Comparison of ENCODE assay signal across 8 cellular contexts in the genomic region with DNA sequence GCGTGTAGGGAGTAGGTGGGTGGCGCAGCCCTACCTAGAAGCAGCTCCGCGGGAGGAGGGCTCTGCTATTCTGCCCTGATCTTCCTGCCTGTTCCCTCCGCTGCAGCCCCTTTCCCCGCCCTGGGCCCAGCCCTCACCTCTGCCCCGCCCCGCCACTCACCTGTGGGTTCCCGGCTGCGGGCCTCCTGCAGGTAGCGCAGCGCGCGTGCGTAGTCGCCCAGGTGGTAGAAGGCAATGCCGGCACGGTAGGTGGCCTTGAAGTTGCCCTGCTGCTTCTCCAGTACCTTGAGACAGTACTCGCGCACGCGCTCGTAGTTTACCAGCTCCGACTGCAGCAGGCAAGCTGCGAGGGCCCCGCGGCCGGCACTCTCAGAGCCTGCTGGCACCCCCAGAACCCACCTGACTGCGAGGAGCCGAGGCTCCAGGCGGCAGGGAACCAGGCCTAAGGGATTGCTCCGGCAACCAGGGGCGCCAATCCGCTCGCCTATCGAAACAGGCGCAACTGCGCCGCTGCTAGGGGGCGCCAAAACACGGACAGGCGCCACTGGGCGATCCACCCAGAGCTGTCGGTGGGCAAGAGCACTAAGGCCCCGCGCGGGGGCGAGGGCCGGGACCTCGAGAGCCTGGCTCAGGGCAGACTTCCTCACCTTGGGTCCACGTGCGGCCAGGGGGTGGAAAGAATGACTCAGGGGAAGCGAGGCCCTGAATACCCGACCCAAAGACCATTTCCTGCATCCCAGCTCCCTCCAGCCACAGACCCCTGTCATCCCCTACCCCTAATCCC. TPM values are rescaled to one million over a fixed set of nuclear protein-coding genes. Genes with fewer than 3 reads are reported as not detected.
DNase-seq lines count a peak whose midpoint lies in the region; ATAC-seq and TF ChIP-seq lines count a peak whose summit lies in the region.

No MANE protein-coding gene starts in this region.

- peaks cover 16% of the 10 kb centered on the region for H3K27me3 ChIP-seq in fibroblast of lung (ENCODE audit: control insufficient read depth, insufficient read depth, low read length)

- no peaks in the 10 kb centered on the region for H3K9me3 ChIP-seq in fibroblast of lung (ENCODE audit: control insufficient read depth, insufficient read depth, low read depth, low read length)

- H3K4me3 Mint-ChIP-seq in stimulated activated effector memory CD8-positive, alpha-beta T cell treated with anti-CD3 and anti-CD28 coated beads, Interleukin-12 subunit alpha, Interleukin-12 subunit beta, amount 100 ng/mL, for 72 hours, result peak overlapping the region; percentile 0

- peak; percentile 8 to 12 for TF ChIP-seq CTCF in fibroblast of lung (conservative IDR thresholded peaks at IDR 0.05 in 1 of 2, IDR thresholded peaks at IDR 0.05 in 1 of 2; ENCODE audit: low read depth in 1 of 2, low read length in 2 of 2)

- H3K4me1 ChIP-seq in fibroblast of lung (ENCODE audit: control insufficient read depth, extremely low read depth, insufficient read depth, low read length), result peaks cover 4% of the 10 kb centered on the region

- no peak overlapping the region for H2AFZ ChIP-seq in fibroblast of lung (ENCODE audit: low read length)

- DNase-seq in DMS 273 (lab: John Stamatoyannopoulos, UW; ENCODE audit: unreplicated experiment) (peak; percentile 74), DMS 273 treated with DMSO at 0.1 percent for 48 hours (lab: John Stamatoyannopoulos, UW) (no peak), NCI-H526 (lab: John Stamatoyannopoulos, UW) (peak; percentile 83 to 97), fibroblast of lung (ENCODE audit: low read depth in 2 of 2) (no peak), GM19240 (ENCODE audit: insufficient read length, low spot score) (no peak)
- DNase-seq in stimulated activated effector memory CD8-positive, alpha-beta T cell treated with anti-CD3 and anti-CD28 coated beads, Interleukin-12 subunit alpha, Interleukin-12 subunit beta, amount 100 ng/mL, for 72 hours (ENCODE audit: low spot score in 2 of 2), result peak in 1 of 2 donors; percentile 56

- H3K4me2 ChIP-seq in fibroblast of lung (ENCODE audit: extremely low read depth, insufficient read depth, low read length), result no peak overlapping the region

- peaks cover 15% of the 10 kb centered on the region for H3K4me1 Mint-ChIP-seq in stimulated activated effector memory CD8-positive, alpha-beta T cell treated with anti-CD3 and anti-CD28 coated beads, Interleukin-12 subunit alpha, Interleukin-12 subunit beta, amount 100 ng/mL, for 72 hours

- no peak overlapping the region for H3K4me3 ChIP-seq in fibroblast of lung (replicated peaks in 1 of 4; ENCODE audit: control extremely low read depth in 1 of 4, insufficient read depth in 1 of 4, low read depth in 3 of 4, low read length in 4 of 4)

- ATAC-seq in stimulated activated effector memory CD8-positive, alpha-beta T cell treated with anti-CD3 and anti-CD28 coated beads, Interleukin-12 subunit alpha, Interleukin-12 subunit beta, amount 100 ng/mL, for 72 hours, result no peak
- no peak for ATAC-seq in GM18858 (IDR thresholded peaks at IDR 0.05; ENCODE audit: unreplicated experiment)
- ATAC-seq in HG02840 (IDR thresholded peaks at IDR 0.05; ENCODE audit: low FRiP score, unreplicated experiment), result no peak

- no peak overlapping the region for H3K27ac Mint-ChIP-seq in stimulated activated effector memory CD8-positive, alpha-beta T cell treated with anti-CD3 and anti-CD28 coated beads, Interleukin-12 subunit alpha, Interleukin-12 subunit beta, amount 100 ng/mL, for 72 hours

- H3K36me3 Mint-ChIP-seq in stimulated activated effector memory CD8-positive, alpha-beta T cell treated with anti-CD3 and anti-CD28 coated beads, Interleukin-12 subunit alpha, Interleukin-12 subunit beta, amount 100 ng/mL, for 72 hours, result peaks cover 18% of the 10 kb centered on the region

- H3K9me3 Mint-ChIP-seq in stimulated activated effector memory CD8-positive, alpha-beta T cell treated with anti-CD3 and anti-CD28 coated beads, Interleukin-12 subunit alpha, Interleukin-12 subunit beta, amount 100 ng/mL, for 72 hours, result peaks cover 4% of the 10 kb centered on the region

- no peaks in the 10 kb centered on the region for H3K36me3 ChIP-seq in fibroblast of lung (ENCODE audit: control insufficient read depth, insufficient read depth, low read length)

- H4K20me1 ChIP-seq in fibroblast of lung (ENCODE audit: control insufficient read depth, extremely low read depth, insufficient read depth, low read length), result no peaks in the 10 kb centered on the region

- H3K9ac ChIP-seq in fibroblast of lung (ENCODE audit: insufficient read depth, low read length), result no peak overlapping the region

- H3K79me2 ChIP-seq in fibroblast of lung (ENCODE audit: control insufficient read depth, insufficient read depth, low read length), result no peaks in the 10 kb centered on the region

- H3K27ac ChIP-seq in fibroblast of lung (ENCODE audit: insufficient read depth, low read length), result no peak overlapping the region

RNA-seq across cellular contexts. Expression of gene TTC9B, which starts 1.0 kb away (rescaled TPM):
- not detected in 2 replicates for total RNA-seq in fibroblast of lung
- polyA plus RNA-seq in fibroblast of lung, result not detected in 2 replicates
- 0.10 TPM in 1 of 2 replicates, not detected in the other for polyA plus RNA-seq in fibroblast of lung (2012)
- polyA minus RNA-seq in fibroblast of lung (ENCODE audit: low replicate concordance), result not detected in 2 replicates

RNA-seq across cellular contexts. Expression of gene CCNP, which starts 9.3 kb away (rescaled TPM):
- 0.26 and 0.50 TPM in 2 replicates for total RNA-seq in fibroblast of lung
- polyA plus RNA-seq in fibroblast of lung, result 0.07 and 0.16 TPM in 2 replicates
- polyA plus RNA-seq in fibroblast of lung (2012), result 0.20 and 0.48 TPM in 2 replicates
- polyA minus RNA-seq in fibroblast of lung (ENCODE audit: low replicate concordance), result 0.67 TPM in 1 of 2 replicates, not detected in the other

RNA-seq across cellular contexts. Expression of gene MAP3K10, which starts 26.0 kb away (rescaled TPM):
- total RNA-seq in fibroblast of lung, result 7.2 and 7.4 TPM in 2 replicates
- polyA plus RNA-seq in fibroblast of lung, result 1.9 and 2.7 TPM in 2 replicates
- 4.4 and 4.8 TPM in 2 replicates for polyA plus RNA-seq in fibroblast of lung (2012)
- 3.1 and 3.7 TPM in 2 replicates for polyA minus RNA-seq in fibroblast of lung (ENCODE audit: low replicate concordance)

Comparison
In these comparisons a context has a peak if more than half of its experiments do, and no peak if none do; other contexts are left out.
1. DNase-seq: peak in DMS 273 (single experiment) and NCI-H526 (2 of 2); none in DMS 273 treated with DMSO at 0.1 percent for 48 hours (single experiment), fibroblast of lung (0 of 2) and GM19240 (single experiment).